8 cellular contexts compared by ENCODE assay signal in genomic region chr4:141220271-141220654, GRCh38. TPM values are rescaled to one million over a fixed set of nuclear protein-coding genes. Genes with fewer than 3 reads are reported as not detected.
DNase-seq lines count a peak whose midpoint lies in the region; ATAC-seq, FAIRE-seq and TF ChIP-seq lines count a peak whose summit lies in the region.

No MANE protein-coding gene starts in this region.

- intact Hi-C loops in activated T-helper 1 cell treated with anti-CD3 and anti-CD28 coated beads, Interleukin-12 subunit alpha, Interleukin-12 subunit beta, Interleukin-2, Interleukin-4 antibody, amounts not matched to agents 30 ng/mL and 10 ng/mL and 1 ng/mL, durations not matched to agents 14 hours and 24 hours and 36 hours (cut with micrococcal nuclease) = loop anchor here (1.0 to 10.0 kb wide), 7 partner anchors 87 to 1965 kb away; partner anchors contain the start of genes ELMOD2, IL15, INPP4B and SCOC

- H3K4me1 Mint-ChIP-seq in activated T-helper 1 cell treated with anti-CD3 and anti-CD28 coated beads, Interleukin-12 subunit alpha, Interleukin-12 subunit beta, Interleukin-2, Interleukin-4 antibody, amounts not matched to agents 30 ng/mL and 10 ng/mL and 1 ng/mL, durations not matched to agents 14 hours and 24 hours and 36 hours (ENCODE audit: low read depth) = peaks cover 41% of the 10 kb centered on the region

- ATAC-seq in GM18907 (IDR thresholded peaks at IDR 0.05; ENCODE audit: unreplicated experiment) = peak; percentile 19
- ATAC-seq in HG02981 (IDR thresholded peaks at IDR 0.05; ENCODE audit: unreplicated experiment) = peak; percentile 8

- peak overlapping the region; percentile 66 for H3K27ac ChIP-seq in temporal lobe (ENCODE audit: low read depth, low read length)

- peak overlapping the region; percentile 93 for H3K4me3 Mint-ChIP-seq in activated T-helper 1 cell treated with anti-CD3 and anti-CD28 coated beads, Interleukin-12 subunit alpha, Interleukin-12 subunit beta, Interleukin-2, Interleukin-4 antibody, amounts not matched to agents 30 ng/mL and 10 ng/mL and 1 ng/mL, durations not matched to agents 14 hours and 24 hours and 36 hours

- H3K27me3 Mint-ChIP-seq in activated T-helper 1 cell treated with anti-CD3 and anti-CD28 coated beads, Interleukin-12 subunit alpha, Interleukin-12 subunit beta, Interleukin-2, Interleukin-4 antibody, amounts not matched to agents 30 ng/mL and 10 ng/mL and 1 ng/mL, durations not matched to agents 14 hours and 24 hours and 36 hours (ENCODE audit: insufficient read depth) = peaks cover 10% of the 10 kb centered on the region

- no peaks in the 10 kb centered on the region for H3K9me3 Mint-ChIP-seq in activated T-helper 1 cell treated with anti-CD3 and anti-CD28 coated beads, Interleukin-12 subunit alpha, Interleukin-12 subunit beta, Interleukin-2, Interleukin-4 antibody, amounts not matched to agents 30 ng/mL and 10 ng/mL and 1 ng/mL, durations not matched to agents 14 hours and 24 hours and 36 hours

- H3K36me3 Mint-ChIP-seq in activated T-helper 1 cell treated with anti-CD3 and anti-CD28 coated beads, Interleukin-12 subunit alpha, Interleukin-12 subunit beta, Interleukin-2, Interleukin-4 antibody, amounts not matched to agents 30 ng/mL and 10 ng/mL and 1 ng/mL, durations not matched to agents 14 hours and 24 hours and 36 hours (ENCODE audit: low read depth) = peaks cover 16% of the 10 kb centered on the region

- no peak for DNase-seq in activated T-helper 1 cell treated with anti-CD3 and anti-CD28 coated beads, Interleukin-12 subunit alpha, Interleukin-12 subunit beta, Interleukin-2, Interleukin-4 antibody, amounts not matched to agents 30 ng/mL and 10 ng/mL and 1 ng/mL, durations not matched to agents 14 hours and 24 hours and 36 hours (ENCODE audit: low spot score)
- DNase-seq in iPS-NIHi7 (ENCODE audit: extremely low spot score) = peak; percentile 11
- no peak for DNase-seq in NCI-H2171 (lab: John Stamatoyannopoulos, UW)
- no peak for DNase-seq in D721Med (ENCODE audit: insufficient read length, low spot score)
- DNase-seq in AG20443 (ENCODE audit: low spot score) = no peak

- no peak for FAIRE-seq in D721Med (lab: Jason Lieb, UNC)

- TF ChIP-seq CTCF in D721Med (IDR thresholded peaks at IDR 0.05; ENCODE audit: insufficient read depth, missing control alignments) = no peak

- peak overlapping the region; percentile 68 for H3K27ac Mint-ChIP-seq in activated T-helper 1 cell treated with anti-CD3 and anti-CD28 coated beads, Interleukin-12 subunit alpha, Interleukin-12 subunit beta, Interleukin-2, Interleukin-4 antibody, amounts not matched to agents 30 ng/mL and 10 ng/mL and 1 ng/mL, durations not matched to agents 14 hours and 24 hours and 36 hours

RNA-seq across cellular contexts. Expression of gene ZNF330, which starts 0.4 kb away (rescaled TPM):
- total RNA-seq in activated T-helper 1 cell treated with anti-CD3 and anti-CD28 coated beads, Interleukin-12 subunit alpha, Interleukin-12 subunit beta, Interleukin-2, Interleukin-4 antibody, amounts not matched to agents 30 ng/mL and 10 ng/mL and 1 ng/mL, durations not matched to agents 14 hours and 24 hours and 36 hours = 57.8 and 62.9 TPM in 2 replicates
- total RNA-seq in temporal lobe = 13.5 TPM
